In the genomic region with DNA sequence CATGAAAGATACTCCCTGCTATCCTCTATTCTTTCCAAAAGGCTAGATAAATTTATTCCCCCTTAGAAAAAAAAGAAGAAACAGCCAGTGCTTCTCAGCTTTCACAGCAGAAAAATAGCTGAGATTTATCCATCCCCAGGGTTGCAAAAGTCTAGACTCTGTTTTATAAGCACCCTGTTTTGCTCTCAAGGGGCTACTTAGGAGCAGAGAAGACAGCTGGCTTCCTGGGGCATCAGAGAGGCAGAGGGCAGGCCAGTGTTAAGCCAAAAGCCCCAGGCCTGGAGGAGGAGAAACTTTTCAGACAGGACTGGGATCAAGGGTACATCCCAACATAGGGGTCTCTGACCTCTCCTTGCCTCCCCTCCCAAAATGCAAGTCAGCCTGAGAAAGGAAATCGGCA, we compare ENCODE assay signal across 18 cellular contexts. TPM values are rescaled to one million over a fixed set of nuclear protein-coding genes. Genes with fewer than 3 reads are reported as not detected.
A peak's percentile ranks its signal among the peaks of the same experiment; 100 is the strongest.
DNase-seq lines count a peak whose midpoint lies in the region; ATAC-seq and TF ChIP-seq lines count a peak whose summit lies in the region.
"Had no signal": no experiment of that assay in that cellular context is flagged by ENCODE, and none has a peak within 500 bp of the region (broad histone marks: within the 10 kb centered on the region; RNA-seq: fewer than 3 reads in every experiment).

No MANE protein-coding gene starts in this region.

- H3K27me3 ChIP-seq in A673 (replicated peaks; ENCODE audit: insufficient read depth, low read depth, low read length, poor library complexity) (no peaks in the 10 kb centered on the region), Caco-2 (replicated peaks; ENCODE audit: control insufficient read depth, insufficient read depth, low read length) (no peaks in the 10 kb centered on the region), mammary epithelial cell (ENCODE audit: insufficient read depth, low read length) (no peaks in the 10 kb centered on the region), MM.1S (replicated peaks; ENCODE audit: insufficient read depth, low read length) (no peaks in the 10 kb centered on the region)
- H3K27me3 ChIP-seq: brain microvascular endothelial cell had no signal

- no TSS peak for BruUV-seq in A673 (replicated peaks; lab: Mats Ljungman, UMichigan)
- BruUV-seq in Caco-2 (replicated peaks; lab: Mats Ljungman, UMichigan), result no TSS peak
- BruUV-seq in mammary epithelial cell (replicated peaks; lab: Mats Ljungman, UMichigan), result no TSS peak

- no peak overlapping the region for H3K4me3 ChIP-seq in A673 (ENCODE audit: low read depth, low read length, poor library complexity, severe bottlenecking)
- H3K4me3 ChIP-seq in Caco-2 (ENCODE audit: low read depth, low read length), result no peak overlapping the region
- peak overlapping the region; percentile 40 to 91 (median 81) for H3K4me3 ChIP-seq in mammary epithelial cell (replicated peaks in 1 of 3; ENCODE audit: insufficient read depth in 1 of 3, low read depth in 2 of 3, low read length in 3 of 3)
- H3K4me3 ChIP-seq in MM.1S (ENCODE audit: low read length), result no peak overlapping the region

- H3K79me2 ChIP-seq in mammary epithelial cell (ENCODE audit: insufficient read depth, low read length) (peaks cover 95% of the 10 kb centered on the region), MM.1S (ENCODE audit: low read length) (no peaks in the 10 kb centered on the region)

- H3K4me1 ChIP-seq in A673 (ENCODE audit: insufficient read depth, low read length, poor library complexity, severe bottlenecking), result peaks cover 40% of the 10 kb centered on the region
- peaks cover 51% of the 10 kb centered on the region for H3K4me1 ChIP-seq in Caco-2
- peaks cover 43% of the 10 kb centered on the region for H3K4me1 ChIP-seq in mammary epithelial cell (ENCODE audit: insufficient read depth, low read length)
- peaks cover 22% of the 10 kb centered on the region for H3K4me1 ChIP-seq in MM.1S (ENCODE audit: low read length)

- peak overlapping the region; percentile 87 for H3K4me2 ChIP-seq in mammary epithelial cell (ENCODE audit: insufficient read depth, low read depth, low read length)
- no peak overlapping the region for H3K4me2 ChIP-seq in MM.1S (ENCODE audit: low read depth, low read length)

- in situ Hi-C loops in mammary epithelial cell (cut with MboI; ENCODE audit: low sequenced_read_pairs in 2 of 2) (no loop called here), GM13977 (cut with MboI; ENCODE audit: low pct_unique_long_range_greater_than_20kb, low sequenced_read_pairs, unreplicated experiment) (no loop called here)

- TF ChIP-seq CTCF in A673 (conservative IDR thresholded peaks at IDR 0.05; ENCODE audit: low read depth, low read length), result no peak
- no peak for TF ChIP-seq CTCF in Caco-2 (IDR thresholded peaks at IDR 0.05; ENCODE audit: insufficient read depth in 1 of 2, low read depth in 1 of 2, low read length in 1 of 2, severe bottlenecking in 1 of 2, unreplicated experiment in 1 of 2)
- TF ChIP-seq CTCF in mammary epithelial cell (conservative IDR thresholded peaks at IDR 0.05 in 1 of 2, IDR thresholded peaks at IDR 0.05 in 1 of 2; ENCODE audit: extremely low read depth in 1 of 2, insufficient read depth in 1 of 2, low read depth in 1 of 2, low read length in 2 of 2), result no peak
- no peak for TF ChIP-seq CTCF in nephron progenitor cell (IDR thresholded peaks at IDR 0.05)
- no peak for TF ChIP-seq CTCF in GM13977 (IDR thresholded peaks at IDR 0.05; ENCODE audit: extremely low read depth, insufficient read depth, missing control alignments)
- TF ChIP-seq CTCF in MM.1S (IDR thresholded peaks at IDR 0.05; ENCODE audit: low read length), result no peak

- peak; percentile 23 for DNase-seq in A673 (ENCODE audit: low spot score)
- DNase-seq in Caco-2, result no peak
- peak; percentile 18 for DNase-seq in mammary epithelial cell
- DNase-seq in nephron progenitor cell, result no peak
- DNase-seq in DMS153 (lab: John Stamatoyannopoulos, UW), result no peak
- no peak for DNase-seq in GM13977 (ENCODE audit: low spot score)
- no peak for DNase-seq in MM.1S
- DNase-seq: activated CD4-positive, alpha-beta T cell treated with anti-CD3 and anti-CD28 coated beads, Interleukin-2, amount 50 U/mL, for 1 hour; activated naive CD4-positive, alpha-beta T cell treated with anti-CD3 and anti-CD28 coated beads, Interleukin-2, amount 10 ng/mL, durations not matched to agents 7 days and 5 days; brain microvascular endothelial cell; NCI-H1048; NCI-H2029 treated with DMSO at 0.1 percent for 48 hours; NCI-H69; small intestine had no signal

- H3K4me3 Mint-ChIP-seq in Caco-2 (ENCODE audit: unreplicated experiment) (no peak overlapping the region), nephron progenitor cell (no peak overlapping the region)
- H3K4me3 Mint-ChIP-seq: activated naive CD4-positive, alpha-beta T cell treated with anti-CD3 and anti-CD28 coated beads, Interleukin-2, amount 10 ng/mL, durations not matched to agents 7 days and 5 days; IgD-negative memory B cell had no signal

- H3K36me3 Mint-ChIP-seq in Caco-2 (ENCODE audit: insufficient read depth, unreplicated experiment) (peaks cover 79% of the 10 kb centered on the region), nephron progenitor cell (ENCODE audit: low read depth) (no peaks in the 10 kb centered on the region)
- H3K36me3 Mint-ChIP-seq: activated naive CD4-positive, alpha-beta T cell treated with anti-CD3 and anti-CD28 coated beads, Interleukin-2, amount 10 ng/mL, durations not matched to agents 7 days and 5 days; IgD-negative memory B cell had no signal

- intact Hi-C loops in A673 (cut with micrococcal nuclease; ENCODE audit: unreplicated experiment) (no loop called here), Caco-2 (cut with micrococcal nuclease; ENCODE audit: unreplicated experiment) (no loop called here), mammary epithelial cell (cut with micrococcal nuclease) (no loop called here)

- no peaks in the 10 kb centered on the region for H3K36me3 ChIP-seq in A673 (ENCODE audit: insufficient read depth, low read length, poor library complexity, severe bottlenecking)
- H3K36me3 ChIP-seq in Caco-2 (ENCODE audit: control insufficient read depth, insufficient read depth, low read length), result peaks cover 11% of the 10 kb centered on the region
- peaks cover 63% of the 10 kb centered on the region for H3K36me3 ChIP-seq in mammary epithelial cell (ENCODE audit: insufficient read depth, low read length)
- no peaks in the 10 kb centered on the region for H3K36me3 ChIP-seq in MM.1S (replicated peaks; ENCODE audit: insufficient read depth, low read length)
- H3K36me3 ChIP-seq: brain microvascular endothelial cell had no signal

- H3K27me3 Mint-ChIP-seq in Caco-2 (ENCODE audit: insufficient read depth, unreplicated experiment), result no peaks in the 10 kb centered on the region
- H3K27me3 Mint-ChIP-seq in nephron progenitor cell (ENCODE audit: low read depth, poor library complexity), result peaks cover 11% of the 10 kb centered on the region
- H3K27me3 Mint-ChIP-seq: IgD-negative memory B cell had no signal

- POLR2A ChIA-PET in A673 (lab: Charles Lee; ENCODE audit: low non-redundant PET) (no interaction called here), Caco-2 (lab: Charles Lee) (interaction anchor here (0.6 kb wide), 1 partner anchor 158 kb away, joined by 8 read pairs; no protein-coding TSS in a partner anchor)

- H4K20me1 ChIP-seq in mammary epithelial cell (ENCODE audit: insufficient read depth, low read length) (peaks cover 39% of the 10 kb centered on the region), MM.1S (ENCODE audit: insufficient read depth, low read length) (no peaks in the 10 kb centered on the region)

- CTCF ChIA-PET in A673 (lab: Charles Lee), result no interaction called here
- CTCF ChIA-PET in Caco-2 (lab: Charles Lee), result no interaction called here
- CTCF ChIA-PET in mammary epithelial cell (lab: Charles Lee; ENCODE audit: low non-redundant PET), result no interaction called here

- H3K9me2 ChIP-seq in MM.1S (replicated peaks; ENCODE audit: insufficient read depth, low read length), result no peaks in the 10 kb centered on the region

- WGBS in mammary epithelial cell (ENCODE audit: low coverage, missing lambda C conversion rate), result 67% methylated on average over 1 of the region's 1 CpG

- dilution Hi-C loops in mammary epithelial cell (cut with HindIII; ENCODE audit: low sequenced_read_pairs), result no loop called here

- H3K9me3 Mint-ChIP-seq in Caco-2 (ENCODE audit: unreplicated experiment) (no peaks in the 10 kb centered on the region), nephron progenitor cell (no peaks in the 10 kb centered on the region)
- H3K9me3 Mint-ChIP-seq: activated naive CD4-positive, alpha-beta T cell treated with anti-CD3 and anti-CD28 coated beads, Interleukin-2, amount 10 ng/mL, durations not matched to agents 7 days and 5 days; IgD-negative memory B cell had no signal

- H3F3A ChIP-seq in MM.1S (ENCODE audit: insufficient read depth, low read length), result no peaks in the 10 kb centered on the region

- H3K27ac Mint-ChIP-seq in Caco-2 (ENCODE audit: unreplicated experiment) (peak overlapping the region; percentile 65), nephron progenitor cell (peak overlapping the region; percentile 60)
- H3K27ac Mint-ChIP-seq: activated naive CD4-positive, alpha-beta T cell treated with anti-CD3 and anti-CD28 coated beads, Interleukin-2, amount 10 ng/mL, durations not matched to agents 7 days and 5 days; IgD-negative memory B cell had no signal

- H3K27ac ChIP-seq in A673 (ENCODE audit: low read depth, low read length, poor library complexity, severe bottlenecking) (no peak overlapping the region), mammary epithelial cell (ENCODE audit: insufficient read depth, low read depth, low read length) (peak overlapping the region; percentile 100), MM.1S (ENCODE audit: low read length) (no peak overlapping the region)

- peak overlapping the region; percentile 100 for H3K9ac ChIP-seq in mammary epithelial cell (ENCODE audit: insufficient read depth, low read length)
- no peak overlapping the region for H3K9ac ChIP-seq in MM.1S (ENCODE audit: low read length)
- H3K9ac ChIP-seq: GM23248 had no signal

- no peak overlapping the region for H2AFZ ChIP-seq in mammary epithelial cell (ENCODE audit: low read depth, low read length)
- no peak overlapping the region for H2AFZ ChIP-seq in MM.1S (ENCODE audit: low read length)

- H3K4me1 Mint-ChIP-seq in Caco-2 (ENCODE audit: low read depth, unreplicated experiment) (peaks cover 41% of the 10 kb centered on the region), nephron progenitor cell (peaks cover 50% of the 10 kb centered on the region)

- no peak for ATAC-seq in HG03342 (IDR thresholded peaks at IDR 0.05; ENCODE audit: unreplicated experiment)
- ATAC-seq: Panc1 had no signal

- H3K9me3 ChIP-seq in A673 (ENCODE audit: low read depth, low read length, poor library complexity, severe bottlenecking), result no peaks in the 10 kb centered on the region
- H3K9me3 ChIP-seq in Caco-2, result no peaks in the 10 kb centered on the region
- H3K9me3 ChIP-seq in mammary epithelial cell (replicated peaks; ENCODE audit: insufficient read depth, low read length), result no peaks in the 10 kb centered on the region
- no peaks in the 10 kb centered on the region for H3K9me3 ChIP-seq in MM.1S (replicated peaks; ENCODE audit: insufficient read depth, low read length)

RNA-seq across cellular contexts. Expression of gene LAMB3, which starts 3.9 kb away (rescaled TPM):
- 8.1 and 12.7 TPM in 2 replicates for total RNA-seq in A673 (2021)
- total RNA-seq in Caco-2 (2022), result 112 and 125 TPM in 2 replicates
- total RNA-seq in mammary epithelial cell, result 1,000 to 10,000 TPM in 1 of 2 donors, 100 to 1,000 TPM in 1; 920 to 2,749 TPM
- polyA plus RNA-seq in mammary epithelial cell, result 1,283 TPM
- polyA minus RNA-seq in mammary epithelial cell, result 1,625 TPM
- polyA plus RNA-seq: IgD-negative memory B cell had no signal

RNA-seq across cellular contexts. Expression of gene G0S2, which starts 26.8 kb away (rescaled TPM):
- total RNA-seq in A673 (2021), result 5.8 and 9.0 TPM in 2 replicates
- 40.4 and 45.7 TPM in 2 replicates for total RNA-seq in Caco-2 (2022)
- 10 to 100 TPM in 1 of 2 donors, 1 to 10 TPM in 1; 8.2 to 35.9 TPM for total RNA-seq in mammary epithelial cell
- polyA plus RNA-seq in mammary epithelial cell, result 20.8 TPM
- not detected for polyA minus RNA-seq in mammary epithelial cell

RNA-seq across cellular contexts. Expression of gene HSD11B1, which starts 56.3 kb away (rescaled TPM):
- total RNA-seq in A673 (2021) (not detected in 2 replicates), Caco-2 (2022) (not detected in 2 replicates), mammary epithelial cell (not detected)
- 0.65 TPM for polyA plus RNA-seq in mammary epithelial cell
- not detected for polyA minus RNA-seq in mammary epithelial cell
- polyA plus RNA-seq: IgD-negative memory B cell had no signal

Comparison
In these comparisons a context has a peak if more than half of its experiments do, and no peak if none do; other contexts are left out.
1. DNase-seq: peak in A673 (single experiment) and mammary epithelial cell (single experiment); none in Caco-2 (0 of 2), nephron progenitor cell (single experiment), DMS153 (single experiment), GM13977 (single experiment) and MM.1S (single experiment).
2. H3K4me3 ChIP-seq: peak in mammary epithelial cell (3 of 3); none in A673 (single experiment), Caco-2 (single experiment) and MM.1S (single experiment).